ENCODE assay signal across 11 cellular contexts in the genomic region with DNA sequence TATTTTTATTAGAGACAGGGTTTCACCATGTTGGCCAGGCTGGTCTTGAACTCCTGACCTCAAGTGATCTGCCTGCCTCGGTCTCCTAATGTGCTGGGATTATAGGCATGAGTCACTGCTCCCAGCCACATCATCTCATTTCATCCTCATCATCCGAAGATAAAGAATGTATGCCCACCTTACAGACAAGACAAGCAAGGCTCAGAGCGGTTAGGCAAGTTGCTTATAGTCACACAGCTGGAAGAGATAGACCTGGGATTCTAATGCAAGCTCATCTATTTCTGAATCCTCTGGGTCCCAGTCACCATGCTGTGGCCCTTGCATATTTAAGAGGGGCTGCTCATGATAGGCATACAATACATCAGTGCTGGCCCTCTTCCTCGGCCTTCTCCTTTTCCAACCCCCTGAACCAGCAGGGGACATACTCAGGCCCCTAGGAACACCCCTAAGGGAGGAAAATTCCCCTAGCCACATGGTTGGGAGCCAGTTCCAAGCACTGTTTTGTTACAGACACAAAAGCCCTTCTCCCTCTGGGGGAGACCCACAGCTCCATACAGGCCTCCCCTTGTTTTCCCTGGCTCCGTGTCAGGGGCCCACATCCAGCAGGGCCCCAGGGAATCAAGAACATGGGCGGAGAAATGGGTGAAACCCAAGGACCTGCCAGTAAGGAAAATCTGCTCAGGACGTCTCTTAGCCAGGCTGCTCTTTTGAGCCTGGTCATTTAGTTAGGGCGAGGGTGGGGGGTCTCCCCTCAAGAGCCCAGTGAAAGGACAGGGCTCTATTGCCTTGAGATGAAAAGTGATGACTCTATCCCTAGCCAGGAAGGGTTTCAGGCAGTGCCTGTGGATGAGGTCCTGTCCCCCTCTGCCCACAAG. TPM values are rescaled to one million over a fixed set of nuclear protein-coding genes. Genes with fewer than 3 reads are reported as not detected.
DNase-seq lines count a peak whose midpoint lies in the region; ATAC-seq and TF ChIP-seq lines count a peak whose summit lies in the region.
"Had no signal": no experiment of that assay in that cellular context is flagged by ENCODE, and none has a peak within 500 bp of the region (broad histone marks: within the 10 kb centered on the region; RNA-seq: fewer than 3 reads in every experiment).

No MANE protein-coding gene starts in this region.

- H3K27me3 ChIP-seq in IMR-90 (ENCODE audit: control insufficient read depth, insufficient read depth, low read length) (no peaks in the 10 kb centered on the region), right lobe of liver (no peaks in the 10 kb centered on the region), smooth muscle cell (ENCODE audit: low read depth) (no peaks in the 10 kb centered on the region)

- H3K14ac ChIP-seq in IMR-90 (replicated peaks; ENCODE audit: low read depth, low read length), result peak overlapping the region; percentile 88

- H3K23ac ChIP-seq in IMR-90 (ENCODE audit: low read depth, low read length), result peak overlapping the region; percentile 61

- in situ Hi-C loops in IMR-90 (cut with MboI; ENCODE audit: low sequenced_read_pairs), result no loop called here
- in situ Hi-C loops in ACHN (cut with HindIII; ENCODE audit: low pct_ligation_motif_present, low pct_unique_long_range_greater_than_20kb, low sequenced_read_pairs), result no loop called here

- H3K4me3 ChIP-seq in IMR-90 (ENCODE audit: insufficient read depth, low read depth, low read length) (no peak overlapping the region), right lobe of liver (peak overlapping the region; percentile 4 to 49 (median 38)), smooth muscle cell (no peak overlapping the region)

- H3K4me3 Mint-ChIP-seq in dendritic cell treated with granulocyte-macrophage colony-stimulating factor and Interleukin-4, amounts not matched to agents 40 ng/mL and 50 ng/mL, for 4 days, result no peak overlapping the region
- H3K4me3 Mint-ChIP-seq: IgD-negative memory B cell had no signal

- H3K9me3 Mint-ChIP-seq in dendritic cell treated with granulocyte-macrophage colony-stimulating factor and Interleukin-4, amounts not matched to agents 40 ng/mL and 50 ng/mL, for 4 days, result no peaks in the 10 kb centered on the region
- H3K9me3 Mint-ChIP-seq: activated naive CD4-positive, alpha-beta T cell treated with anti-CD3 and anti-CD28 coated beads, Interleukin-2, amount 50 U/mL, for 72 hours; IgD-negative memory B cell had no signal

- peaks cover 73% of the 10 kb centered on the region for H3K4me1 Mint-ChIP-seq in dendritic cell treated with granulocyte-macrophage colony-stimulating factor and Interleukin-4, amounts not matched to agents 40 ng/mL and 50 ng/mL, for 4 days (ENCODE audit: low read depth)

- peak overlapping the region; percentile 76 for H2BK120ac ChIP-seq in IMR-90 (ENCODE audit: low read depth, low read length)

- POLR2A ChIA-PET in IMR-90 (lab: Charles Lee; ENCODE audit: unreplicated experiment), result no interaction called here

- H4K20me1 ChIP-seq in IMR-90 (ENCODE audit: insufficient read depth, low read length), result peaks cover 70% of the 10 kb centered on the region
- peaks cover 50% of the 10 kb centered on the region for H4K20me1 ChIP-seq in smooth muscle cell (ENCODE audit: low read depth)

- H3K27ac Mint-ChIP-seq in dendritic cell treated with granulocyte-macrophage colony-stimulating factor and Interleukin-4, amounts not matched to agents 40 ng/mL and 50 ng/mL, for 4 days, result peak overlapping the region; percentile 32
- H3K27ac Mint-ChIP-seq: activated naive CD4-positive, alpha-beta T cell treated with anti-CD3 and anti-CD28 coated beads, Interleukin-2, amount 50 U/mL, for 72 hours; IgD-negative memory B cell had no signal

- peaks cover 73% of the 10 kb centered on the region for H3K79me2 ChIP-seq in smooth muscle cell (ENCODE audit: low read depth)

- ATAC-seq in IMR-90 (ENCODE audit: low read depth), result no peak
- ATAC-seq in right lobe of liver, result no peak
- no peak for ATAC-seq in HG03045 (IDR thresholded peaks at IDR 0.05; ENCODE audit: unreplicated experiment)
- ATAC-seq: activated naive CD4-positive, alpha-beta T cell treated with anti-CD3 and anti-CD28 coated beads, Interleukin-2, amount 50 U/mL, for 72 hours had no signal

- intact Hi-C loops in IMR-90 (cut with micrococcal nuclease) (no loop called here), right lobe of liver (cut with DNase I) (no loop called here)
- intact Hi-C loops in dendritic cell treated with granulocyte-macrophage colony-stimulating factor and Interleukin-4, amounts not matched to agents 40 ng/mL and 50 ng/mL, for 4 days (cut with micrococcal nuclease), result no loop called here

- TF ChIP-seq POLR2A in IMR-90 (IDR thresholded peaks at IDR 0.05; ENCODE audit: low read depth, low read length) (no peak), right lobe of liver (IDR thresholded peaks at IDR 0.05) (no peak)

- H3K18ac ChIP-seq in IMR-90 (ENCODE audit: low read depth, low read length), result peak overlapping the region; percentile 91

- peak overlapping the region; percentile 62; the same call in 1 of the 2 replicates for H3K4me2 ChIP-seq in IMR-90 (ENCODE audit: low read depth, low read length)
- H3K4me2 ChIP-seq in smooth muscle cell, result peak overlapping the region; percentile 63

- H2AFZ ChIP-seq in IMR-90 (replicated peaks; ENCODE audit: low read length, poor library complexity), result peak overlapping the region; percentile 46
- H2AFZ ChIP-seq in smooth muscle cell (ENCODE audit: low read depth), result no peak overlapping the region

- no peaks in the 10 kb centered on the region for H3K27me3 Mint-ChIP-seq in dendritic cell treated with granulocyte-macrophage colony-stimulating factor and Interleukin-4, amounts not matched to agents 40 ng/mL and 50 ng/mL, for 4 days
- H3K27me3 Mint-ChIP-seq: IgD-negative memory B cell had no signal

- peak overlapping the region; percentile 43 to 81 for H4K8ac ChIP-seq in IMR-90 (ENCODE audit: low read depth in 2 of 2, low read length in 2 of 2)

- BruUV-seq in IMR-90 (replicated peaks; lab: Mats Ljungman, UMichigan), result no TSS peak

- H2BK20ac ChIP-seq in IMR-90 (ENCODE audit: low read depth, low read length), result peak overlapping the region; percentile 73

- H3K27ac ChIP-seq in IMR-90 (ENCODE audit: insufficient read depth, low read length) (peak overlapping the region; percentile 88), right lobe of liver (peak overlapping the region; percentile 14 to 94 (median 94)), smooth muscle cell (ENCODE audit: low read depth) (peak overlapping the region; percentile 53)

- H3K4me1 ChIP-seq in IMR-90 (ENCODE audit: control insufficient read depth, insufficient read depth, low read length) (peaks cover 56% of the 10 kb centered on the region), right lobe of liver (peaks cover 0 to 99% (median 44%) of the 10 kb centered on the region in 4 donors), smooth muscle cell (ENCODE audit: low read depth) (peaks cover 48% of the 10 kb centered on the region)

- WGBS in IMR-90 (ENCODE audit: extremely low coverage in 2 of 2, insufficient read length in 1 of 2), 2 experiments, result 80% methylated on average over 2 of the region's 8 CpGs; no CpG with 5 or more reads in 1 of the 2 experiments
- 54% methylated on average over 5 of the region's 8 CpGs for WGBS in right lobe of liver (ENCODE audit: insufficient coverage, low coverage, low lambda C conversion rate, missing lambda C conversion rate)
- WGBS in smooth muscle cell (ENCODE audit: low lambda C conversion rate), result 76% methylated on average over 8 of the region's 8 CpGs

- peak overlapping the region; percentile 46; the same call in 2 of the 3 replicates for H2BK15ac ChIP-seq in IMR-90 (ENCODE audit: low read depth, low read length)

- peaks cover 75% of the 10 kb centered on the region for H3K36me3 Mint-ChIP-seq in dendritic cell treated with granulocyte-macrophage colony-stimulating factor and Interleukin-4, amounts not matched to agents 40 ng/mL and 50 ng/mL, for 4 days (ENCODE audit: low read depth)
- H3K36me3 Mint-ChIP-seq: activated naive CD4-positive, alpha-beta T cell treated with anti-CD3 and anti-CD28 coated beads, Interleukin-2, amount 50 U/mL, for 72 hours; IgD-negative memory B cell had no signal

- TF ChIP-seq RAD21 in IMR-90 (IDR thresholded peaks at IDR 0.05; ENCODE audit: low read length), result no peak

- peak overlapping the region; percentile 85 for H3K4ac ChIP-seq in IMR-90 (ENCODE audit: low read depth, low read length)

- CTCF ChIA-PET in IMR-90 (lab: Yijun Ruan, JAX), result interaction anchor here (0.6 to 4.5 kb wide), 3 partner anchors 12 to 922 kb away, joined by 4 to 31 read pairs (median 5); a partner anchor contains a TSS

- peak overlapping the region; percentile 80 for H4K91ac ChIP-seq in IMR-90 (ENCODE audit: insufficient read depth, low read depth, low read length)

- H3F3A ChIP-seq in smooth muscle cell (ENCODE audit: low read depth), result peaks cover 43% of the 10 kb centered on the region

- H3K9ac ChIP-seq in IMR-90 (ENCODE audit: low read depth, low read length), result peak overlapping the region; percentile 74
- H3K9ac ChIP-seq in smooth muscle cell (ENCODE audit: low read depth), result peak overlapping the region; percentile 17

- H2AK5ac ChIP-seq in IMR-90 (ENCODE audit: low read depth, low read length), result peak overlapping the region; percentile 94

- peak overlapping the region; percentile 93 for H4K5ac ChIP-seq in IMR-90 (ENCODE audit: low read depth, low read length)

- peaks cover 9 to 72% of the 10 kb centered on the region in 2 experiments; a peak in 3 of 4 replicates for H3K79me1 ChIP-seq in IMR-90 (ENCODE audit: low read depth in 1 of 2, low read length in 2 of 2)

- H2BK5ac ChIP-seq in IMR-90 (ENCODE audit: low read depth, low read length, poor library complexity, severe bottlenecking), result peak overlapping the region; percentile 84

- DNase-seq in IMR-90 (no peak), right lobe of liver (no peak), smooth muscle cell (lab: John Stamatoyannopoulos, UW; ENCODE audit: unreplicated experiment) (no peak), epidermal melanocyte (ENCODE audit: insufficient read length, low spot score) (no peak), ACHN (no peak), AG20443 (ENCODE audit: low spot score) (no peak)
- DNase-seq: NCI-H82 had no signal

- peak overlapping the region; percentile 81 for H2AK9ac ChIP-seq in IMR-90 (replicated peaks; ENCODE audit: low read depth, low read length, poor library complexity)

- peak overlapping the region; percentile 47; the same call in 1 of the 2 replicates for H3K56ac ChIP-seq in IMR-90 (ENCODE audit: extremely low read depth, insufficient read depth, low read length)

- no peaks in the 10 kb centered on the region for H3K9me3 ChIP-seq in IMR-90 (ENCODE audit: control insufficient read depth, insufficient read depth, low read length)
- H3K9me3 ChIP-seq in right lobe of liver, result no peaks in the 10 kb centered on the region
- no peaks in the 10 kb centered on the region for H3K9me3 ChIP-seq in smooth muscle cell (replicated peaks; ENCODE audit: low read depth)

- no peak for TF ChIP-seq CTCF in IMR-90 (conservative IDR thresholded peaks at IDR 0.05; ENCODE audit: low read depth, low read length)
- TF ChIP-seq CTCF in right lobe of liver (IDR thresholded peaks at IDR 0.05), result no peak
- no peak for TF ChIP-seq CTCF in smooth muscle cell (IDR thresholded peaks at IDR 0.05; ENCODE audit: borderline replicate concordance, insufficient read depth, poor library complexity, severe bottlenecking)

- H3K36me3 ChIP-seq in IMR-90 (ENCODE audit: control insufficient read depth, insufficient read depth, low read length) (peaks cover 49% of the 10 kb centered on the region), right lobe of liver (peaks cover 0 to 6% (median 2%) of the 10 kb centered on the region in 4 donors), smooth muscle cell (ENCODE audit: low read depth) (no peaks in the 10 kb centered on the region)

- H3K9me1 ChIP-seq in IMR-90 (ENCODE audit: insufficient read depth, low read length), result peaks cover 62% of the 10 kb centered on the region

- dilution Hi-C loops in IMR-90 (cut with HindIII; ENCODE audit: low sequenced_read_pairs, unreplicated experiment), result no loop called here

RNA-seq across cellular contexts. Expression of a gene that starts 6.9 kb away (rescaled TPM):
- total RNA-seq in IMR-90 (2012; rRNA removed) (1,498 and 1,861 TPM in 2 replicates), right lobe of liver (100 to 1,000 TPM in 2 of 6 experiments, 10 to 100 TPM in 4; 54.9 to 158 (median 87.0) TPM), smooth muscle cell (317 and 345 TPM in 2 replicates)
- polyA plus RNA-seq in IMR-90 (2012; rRNA removed) (948 and 1,037 TPM in 2 replicates), smooth muscle cell (202 and 215 TPM in 2 replicates)
- 955 and 1,043 TPM in 2 replicates for polyA plus RNA-seq in IMR-90 (2012; cell fraction: cytosol; rRNA removed)
- polyA plus RNA-seq in IMR-90 (2012; cell fraction: nucleus; rRNA removed; ENCODE audit: low replicate concordance), result 737 and 1,227 TPM in 2 replicates

RNA-seq across cellular contexts. Expression of a gene that starts 31.0 kb away (rescaled TPM):
- total RNA-seq in IMR-90 (2012; rRNA removed) (41.6 and 44.2 TPM in 2 replicates), right lobe of liver (10 to 100 TPM in 1 of 6 experiments, 1 to 10 TPM in 5; 1.0 to 10.9 (median 2.7) TPM), smooth muscle cell (87.8 and 130 TPM in 2 replicates)
- polyA plus RNA-seq in IMR-90 (2012; rRNA removed) (102 and 122 TPM in 2 replicates), smooth muscle cell (340 and 343 TPM in 2 replicates)
- polyA plus RNA-seq in IMR-90 (2012; cell fraction: cytosol; rRNA removed), result 50.7 and 178 TPM in 2 replicates
- polyA plus RNA-seq in IMR-90 (2012; cell fraction: nucleus; rRNA removed; ENCODE audit: low replicate concordance), result 49.6 and 125 TPM in 2 replicates

RNA-seq across cellular contexts. Expression of a gene that starts 38.9 kb away (rescaled TPM):
- total RNA-seq in IMR-90 (2012; rRNA removed), result 14.0 and 14.4 TPM in 2 replicates
- polyA plus RNA-seq in IMR-90 (2012; rRNA removed), result 23.1 and 23.6 TPM in 2 replicates
- 11.8 and 15.2 TPM in 2 replicates for polyA plus RNA-seq in IMR-90 (2012; cell fraction: cytosol; rRNA removed)
- polyA plus RNA-seq in IMR-90 (2012; cell fraction: nucleus; rRNA removed; ENCODE audit: low replicate concordance), result 31.9 and 47.5 TPM in 2 replicates
- total RNA-seq in right lobe of liver, result 1 to 10 TPM; 2.1 to 7.4 (median 3.7) TPM
- 52.3 and 60.1 TPM in 2 replicates for total RNA-seq in smooth muscle cell
- polyA plus RNA-seq in smooth muscle cell, result 65.2 and 71.1 TPM in 2 replicates

Comparison
In these comparisons a context has a peak if more than half of its experiments do, and no peak if none do; other contexts are left out.
1. H3K4me3 ChIP-seq: peak in right lobe of liver (3 of 3); none in IMR-90 (single experiment) and smooth muscle cell (single experiment).
2. Peak in every context shown above with its lines, with median percentiles within 50 percentile points of each other: H3K27ac ChIP-seq.